Comparison of ENCODE assay signal across 1 cellular context in genomic region chr3:53139833-53140574, GRCh38.
TF ChIP-seq lines count a peak whose summit lies in the region.

No MANE protein-coding gene starts in this region.

TF ChIP-seq in H1, 55 proteins besides CTCF, POLR2A, EP300 and RAD21:
- TF ChIP-seq SIX5 (IDR thresholded peaks at IDR 0.05; ENCODE audit: low read depth, low read length) = no peak
- TF ChIP-seq RXRA (IDR thresholded peaks at IDR 0.05; ENCODE audit: insufficient read depth, low read depth, low read length) = no peak
- no peak for TF ChIP-seq HDAC2 (IDR thresholded peaks at IDR 0.05; ENCODE audit: borderline replicate concordance in 1 of 2, low read depth in 2 of 2, low read length in 2 of 2)
- TF ChIP-seq HDAC6 (IDR thresholded peaks at IDR 0.05; ENCODE audit: low read depth, low read length) = no peak
- TF ChIP-seq KDM1A (IDR thresholded peaks at IDR 0.05; ENCODE audit: borderline replicate concordance, low read length) = no peak
- TF ChIP-seq POLR2AphosphoS5 (IDR thresholded peaks at IDR 0.05; ENCODE audit: low read depth, low read length) = no peak
- no peak for TF ChIP-seq ASH2L (IDR thresholded peaks at IDR 0.05; ENCODE audit: low read length)
- TF ChIP-seq CTBP2 (IDR thresholded peaks at IDR 0.05; ENCODE audit: borderline replicate concordance, insufficient read depth, insufficient read length, low read length) = no peak
- TF ChIP-seq CREB1 (IDR thresholded peaks at IDR 0.05) = no peak
- TF ChIP-seq, protein P1, sequence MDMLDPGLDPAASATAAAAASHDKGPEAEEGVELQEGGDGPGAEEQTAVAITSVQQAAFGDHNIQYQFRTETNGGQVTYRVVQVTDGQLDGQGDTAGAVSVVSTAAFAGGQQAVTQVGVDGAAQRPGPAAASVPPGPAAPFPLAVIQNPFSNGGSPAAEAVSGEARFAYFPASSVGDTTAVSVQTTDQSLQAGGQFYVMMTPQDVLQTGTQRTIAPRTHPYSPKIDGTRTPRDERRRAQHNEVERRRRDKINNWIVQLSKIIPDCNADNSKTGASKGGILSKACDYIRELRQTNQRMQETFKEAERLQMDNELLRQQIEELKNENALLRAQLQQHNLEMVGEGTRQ (IDR thresholded peaks at IDR 0.05; ENCODE audit: low read length) = no peak
- no peak for TF ChIP-seq KDM4A (IDR thresholded peaks at IDR 0.05; ENCODE audit: low read depth, low read length, severe bottlenecking)
- TF ChIP-seq CEBPB (IDR thresholded peaks at IDR 0.05; ENCODE audit: low read depth, low read length) = no peak
- no peak for TF ChIP-seq BCL11A (IDR thresholded peaks at IDR 0.05; ENCODE audit: low read depth in 2 of 2, low read length in 2 of 2)
- TF ChIP-seq SRF (IDR thresholded peaks at IDR 0.05; ENCODE audit: low read depth, low read length) = no peak
- TF ChIP-seq NRF1 (IDR thresholded peaks at IDR 0.05; ENCODE audit: low read depth, low read length) = no peak
- TF ChIP-seq TBP (IDR thresholded peaks at IDR 0.05; ENCODE audit: low read depth, low read length) = no peak
